ENCODE assay signal across 8 cellular contexts in genomic region chr10:15097011-15097812, GRCh38. TPM values are rescaled to one million over a fixed set of nuclear protein-coding genes. Genes with fewer than 3 reads are reported as not detected.
A peak's percentile ranks its signal among the peaks of the same experiment; 100 is the strongest.
DNase-seq lines count a peak whose midpoint lies in the region; ATAC-seq, FAIRE-seq and TF ChIP-seq lines count a peak whose summit lies in the region.

Gene RPP38 (plus strand): TSS chr10:15097355. CDS start chr10:15103315, 5,960 bp downstream.

- peak; percentile 94 for DNase-seq in GM12892 (ENCODE audit: insufficient read length)
- DNase-seq in NCI-H1417 treated with DMSO at 0.1 percent for 48 hours (lab: John Stamatoyannopoulos, UW), result peak; percentile 87
- DNase-seq in T follicular helper cell (ENCODE audit: low read depth), result peak; percentile 88
- peak; percentile 98 for DNase-seq in adipocyte (ENCODE audit: low read depth)
- peak; percentile 98 for DNase-seq in cardiac septum (ENCODE audit: low spot score)
- peak; percentile 96 to 98 for DNase-seq in trophoblast cell
- DNase-seq in tibial nerve (ENCODE audit: low spot score in 2 of 2), result peak; percentile 94 to 96

- H3K9ac ChIP-seq in adipocyte (ENCODE audit: low read length) (peak within 1 kb of the TSS; percentile 92), trophoblast cell (ENCODE audit: low read length) (peak within 1 kb of the TSS; percentile 91)

- H2AFZ ChIP-seq in trophoblast cell (ENCODE audit: insufficient read depth, low read length, poor library complexity), result peak within 1 kb of the TSS; percentile 76

- H3K4ac ChIP-seq in trophoblast cell (ENCODE audit: low read depth, low read length), result peak within 1 kb of the TSS; percentile 77

- peak within 1 kb of the TSS; percentile 92 for H4K12ac ChIP-seq in trophoblast cell (ENCODE audit: low read depth, low read length)

- H3K4me3 ChIP-seq in adipocyte (ENCODE audit: low read length) (peak within 1 kb of the TSS; percentile 85), trophoblast cell (ENCODE audit: low read depth, low read length) (peak within 1 kb of the TSS; percentile 89), tibial nerve (peak within 1 kb of the TSS; percentile 66 to 99 (median 72))

- TF ChIP-seq POLR2A in GM12892 (IDR thresholded peaks at IDR 0.05; ENCODE audit: low read depth, low read length) (peak; percentile 96), tibial nerve (IDR thresholded peaks at IDR 0.05) (peak; percentile 30 to 63)

- H3K27ac ChIP-seq in trophoblast cell (ENCODE audit: low read depth, low read length) (peak within 1 kb of the TSS; percentile 99), tibial nerve (peak within 1 kb of the TSS; percentile 81 to 99 (median 97))

- H3K14ac ChIP-seq in trophoblast cell (ENCODE audit: low read length), result peak within 1 kb of the TSS; percentile 87

- peak within 1 kb of the TSS; percentile 92 for H2BK120ac ChIP-seq in trophoblast cell (ENCODE audit: insufficient read depth, low read length, poor library complexity)

- no CpG with 5 or more reads among the region's 84 CpGs for WGBS in trophoblast cell (ENCODE audit: extremely low coverage, insufficient coverage, insufficient read length)
- 0 to 1% methylated on average over 40 to 69 of the region's 84 CpGs for WGBS in tibial nerve, 2 donors

- TF ChIP-seq EP300 in tibial nerve (IDR thresholded peaks at IDR 0.05), result peak; percentile 64 to 86

- H2BK5ac ChIP-seq in trophoblast cell (ENCODE audit: low read depth, low read length, poor library complexity), result peak within 1 kb of the TSS; percentile 95

- peak within 1 kb of the TSS; percentile 96 for H3K4me2 ChIP-seq in trophoblast cell (ENCODE audit: low read length)

- ATAC-seq in HG02798 (IDR thresholded peaks at IDR 0.05; ENCODE audit: poor library complexity, unreplicated experiment), result peak; percentile 89

- H3K79me2 ChIP-seq in trophoblast cell (ENCODE audit: control insufficient read depth, insufficient read depth, low read length, poor library complexity), result peaks cover 19% of the 10 kb centered on the region

- peak within 1 kb of the TSS; percentile 95 for H4K8ac ChIP-seq in trophoblast cell (ENCODE audit: low read depth, low read length)

- H3K36me3 ChIP-seq in adipocyte (ENCODE audit: control insufficient read depth, insufficient read depth, low read length, severe bottlenecking) (peaks cover 7% of the 10 kb centered on the region), trophoblast cell (ENCODE audit: control insufficient read depth in 1 of 2, insufficient read depth in 2 of 2, low read length in 2 of 2) (peaks cover 7 to 11% of the 10 kb centered on the region in 2 experiments), tibial nerve (peaks cover 0 to 8% (median 0%) of the 10 kb centered on the region in 3 donors)

- H3K23ac ChIP-seq in trophoblast cell (ENCODE audit: low read length), result no peak within 1 kb of the TSS

- no peaks in the 10 kb centered on the region for H3K27me3 ChIP-seq in adipocyte (replicated peaks; ENCODE audit: control insufficient read depth, insufficient read depth, low read length)
- no peaks in the 10 kb centered on the region for H3K27me3 ChIP-seq in trophoblast cell (ENCODE audit: insufficient read depth, low read length)
- H3K27me3 ChIP-seq in tibial nerve, result no peaks in the 10 kb centered on the region

- H2BK12ac ChIP-seq in trophoblast cell (ENCODE audit: low read length), result no peak within 1 kb of the TSS

- H2AK5ac ChIP-seq in trophoblast cell (ENCODE audit: low read length), result no peak within 1 kb of the TSS

- H3K4me1 ChIP-seq in adipocyte (ENCODE audit: control insufficient read depth, insufficient read depth, low read length) (peaks cover 18% of the 10 kb centered on the region), trophoblast cell (ENCODE audit: control insufficient read depth in 1 of 2, insufficient read depth in 2 of 2, low read length in 2 of 2) (peaks cover 2 to 6% of the 10 kb centered on the region in 2 experiments), tibial nerve (peaks cover 0 to 34% (median 12%) of the 10 kb centered on the region in 4 donors)

- no peaks in the 10 kb centered on the region for H3K9me3 ChIP-seq in adipocyte (ENCODE audit: control insufficient read depth, low read length)
- no peaks in the 10 kb centered on the region for H3K9me3 ChIP-seq in trophoblast cell (ENCODE audit: insufficient read depth, low read depth, low read length)
- H3K9me3 ChIP-seq in tibial nerve, result no peaks in the 10 kb centered on the region

- peak within 1 kb of the TSS; percentile 85 for H3K18ac ChIP-seq in trophoblast cell (ENCODE audit: low read length)

- H4K91ac ChIP-seq in trophoblast cell (ENCODE audit: low read depth, low read length), result peak within 1 kb of the TSS; percentile 96

- peak; percentile 97 for FAIRE-seq in GM12892 (lab: Jason Lieb, UNC)

- TF ChIP-seq CTCF in tibial nerve (IDR thresholded peaks at IDR 0.05), result no peak

- peaks cover 8% of the 10 kb centered on the region for H3K79me1 ChIP-seq in trophoblast cell (ENCODE audit: low read length)

- intact Hi-C loops in cardiac septum (cut with DNase I), result loop anchor here (5.0 kb wide), 2 partner anchors 145 to 275 kb away; partner anchors contain the start of genes DCLRE1C and FAM171A1

RNA-seq across cellular contexts. Expression of gene RPP38, which starts in this region (rescaled TPM):
- polyA plus RNA-seq in GM12892 (2012; ENCODE audit: missing spikeins), result 22.6 TPM
- total RNA-seq in cardiac septum (8.0 TPM), tibial nerve (10 to 100 TPM; 10.5 to 19.2 (median 16.5) TPM)
- 22.1 and 24.6 TPM in 2 replicates for polyA plus RNA-seq in trophoblast cell (2013)

Comparison
In these comparisons a context has a peak if more than half of its experiments do, and no peak if none do; other contexts are left out.
1. Peak in every context shown above with its lines: DNase-seq, ATAC-seq, H3K4me3 ChIP-seq and H3K27ac ChIP-seq.